In the genomic region with DNA sequence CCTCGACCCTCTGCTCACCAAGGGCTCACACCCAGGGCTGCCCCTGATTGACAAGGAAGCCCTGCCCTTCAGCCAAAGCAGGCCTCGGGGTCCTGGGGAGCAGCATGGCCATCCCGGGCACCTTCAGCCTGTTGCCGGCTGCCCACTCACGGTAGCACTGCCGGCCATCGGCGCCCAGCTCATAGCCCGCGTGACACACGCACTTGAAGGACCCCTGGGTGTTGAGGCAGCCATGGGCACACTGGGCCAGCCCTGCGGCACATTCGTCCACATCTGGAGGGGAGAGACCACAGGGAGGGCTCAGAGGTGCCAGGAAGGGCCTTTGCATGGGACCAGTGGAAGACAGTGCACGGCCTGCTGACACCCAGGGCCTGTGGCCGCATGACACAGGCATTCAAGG, we compare ENCODE assay signal across 28 cellular contexts. TPM values are rescaled to one million over a fixed set of nuclear protein-coding genes. Genes with fewer than 3 reads are reported as not detected.
"Had no signal": no experiment of that assay in that cellular context is flagged by ENCODE, and none has a peak within 500 bp of the region (broad histone marks: within the 10 kb centered on the region; RNA-seq: fewer than 3 reads in every experiment).

No MANE protein-coding gene starts in this region.

- H3K27me3 ChIP-seq: colonic mucosa, dorsolateral prefrontal cortex, esophagus muscularis mucosa, esophagus squamous epithelium, foreskin keratinocyte, gastrocnemius medialis, gastroesophageal sphincter, heart left ventricle, heart right ventricle had no signal

- DNase-seq: colonic mucosa; cortex of kidney; dermis blood vessel endothelial cell; dorsolateral prefrontal cortex; effector CD4-positive, alpha-beta T cell; effector CD8-positive, alpha-beta T cell; effector memory CD4-positive, alpha-beta T cell; effector memory CD8-positive, alpha-beta T cell; endodermal cell; erythroblast; esophagus squamous epithelium; foreskin keratinocyte; foreskin melanocyte; gastrocnemius medialis; glutamatergic neuron; head of caudate nucleus; heart left ventricle; heart right ventricle had no signal

- H3K27ac Mint-ChIP-seq: dendritic cell treated with granulocyte-macrophage colony-stimulating factor and Interleukin-4, amounts not matched to agents 40 ng/mL and 50 ng/mL, for 4 days; effector memory CD8-positive, alpha-beta T cell; endodermal cell had no signal

- H3K27me3 Mint-ChIP-seq: dendritic cell treated with granulocyte-macrophage colony-stimulating factor and Interleukin-4, amounts not matched to agents 40 ng/mL and 50 ng/mL, for 4 days; effector memory CD8-positive, alpha-beta T cell had no signal

- ATAC-seq: effector memory CD8-positive, alpha-beta T cell; esophagus mucosa; foreskin keratinocyte; gastrocnemius medialis; gastroesophageal sphincter; heart left ventricle; heart right ventricle had no signal

- H3K9me3 ChIP-seq: colonic mucosa, esophagus muscularis mucosa, esophagus squamous epithelium, gastrocnemius medialis, gastroesophageal sphincter, heart left ventricle, heart right ventricle had no signal

- FAIRE-seq: colon, endometrium, endothelial cell of umbilical vein, frontal cortex had no signal

- H3K4me1 ChIP-seq: colonic mucosa, esophagus muscularis mucosa, esophagus squamous epithelium, foreskin keratinocyte, gastrocnemius medialis, gastroesophageal sphincter, heart left ventricle, heart right ventricle had no signal

- H3K4me1 Mint-ChIP-seq: endodermal cell had no signal

- H3K4me3 ChIP-seq: colonic mucosa, coronary artery, dorsolateral prefrontal cortex, esophagus muscularis mucosa, esophagus squamous epithelium, gastrocnemius medialis, gastroesophageal sphincter, heart left ventricle, heart right ventricle had no signal

- H3K27ac ChIP-seq: colonic mucosa, coronary artery, dorsolateral prefrontal cortex, epithelial cell of prostate, esophagus muscularis mucosa, esophagus squamous epithelium, foreskin keratinocyte, gastrocnemius medialis, gastroesophageal sphincter, heart left ventricle, heart right ventricle had no signal

- H3K9me3 Mint-ChIP-seq: dendritic cell treated with granulocyte-macrophage colony-stimulating factor and Interleukin-4, amounts not matched to agents 40 ng/mL and 50 ng/mL, for 4 days; effector memory CD8-positive, alpha-beta T cell; endodermal cell had no signal

- H3K4me3 Mint-ChIP-seq: dendritic cell treated with granulocyte-macrophage colony-stimulating factor and Interleukin-4, amounts not matched to agents 40 ng/mL and 50 ng/mL, for 4 days; effector memory CD8-positive, alpha-beta T cell; endodermal cell had no signal

- H3K36me3 ChIP-seq: colonic mucosa, gastrocnemius medialis, heart left ventricle, heart right ventricle had no signal

RNA-seq across cellular contexts. Expression of a gene that starts 57.4 kb away (rescaled TPM):
- total RNA-seq: frontal cortex had no signal
